ENCODE assay signal across 8 cellular contexts in genomic region chr2:64989126-64989981, GRCh38. TPM values are rescaled to one million over a fixed set of nuclear protein-coding genes. Genes with fewer than 3 reads are reported as not detected.
DNase-seq lines count a peak whose midpoint lies in the region; ATAC-seq and TF ChIP-seq lines count a peak whose summit lies in the region.

SLC1A4 (plus strand) TSS chr2:64989399; CDS start chr2:64989644, 245 bp downstream.

- DNase-seq in AG04449 (ENCODE audit: low read depth, low spot score) (peak; percentile 26), NCI-H2227 treated with DMSO at 0.1 percent for 48 hours (lab: John Stamatoyannopoulos, UW) (peak; percentile 80), kidney epithelial cell (ENCODE audit: low read depth) (peak; percentile 34)
- peak; percentile 58 to 59 for DNase-seq in central memory CD8-positive, alpha-beta T cell (ENCODE audit: low spot score in 2 of 2)
- DNase-seq in stimulated activated CD4-positive, alpha-beta T cell treated with anti-CD3 and anti-CD28 coated beads, Interleukin-15, amount 100 ng/mL, for 48 hours (ENCODE audit: low read depth in 2 of 2): peak; percentile 58 to 85

- TF ChIP-seq CTCF in AG04449 (IDR thresholded peaks at IDR 0.05; ENCODE audit: insufficient read depth, low read length, missing control alignments) (no peak), kidney epithelial cell (IDR thresholded peaks at IDR 0.05; ENCODE audit: insufficient read depth, low read length, poor library complexity, severe bottlenecking) (no peak)

- in situ Hi-C loops in GM18951 (cut with MboI; ENCODE audit: low sequenced_read_pairs, unreplicated experiment): no loop called here

- peaks cover 50% of the 10 kb centered on the region for H3K4me1 Mint-ChIP-seq in central memory CD8-positive, alpha-beta T cell

- CTCF ChIA-PET in AG04449 (lab: Yijun Ruan, JAX): interaction anchor here (0.7 to 1.9 kb wide), 8 partner anchors 10 to 71 kb away, joined by 3 to 6 read pairs (median 3); no protein-coding TSS in a partner anchor

- H3K36me3 ChIP-seq in kidney epithelial cell (ENCODE audit: control insufficient read depth, insufficient read depth, low read length): no peaks in the 10 kb centered on the region

- H3K36me3 Mint-ChIP-seq in central memory CD8-positive, alpha-beta T cell (ENCODE audit: insufficient read depth): peaks cover 7% of the 10 kb centered on the region

- POLR2A ChIA-PET in AG04449 (lab: Yijun Ruan, JAX): interaction anchor here (0.7 to 1.4 kb wide), 5 partner anchors 8 to 403 kb away, joined by 3 to 5 read pairs (median 3); no protein-coding TSS in a partner anchor

- H3K9me3 Mint-ChIP-seq in central memory CD8-positive, alpha-beta T cell: no peaks in the 10 kb centered on the region

- no peaks in the 10 kb centered on the region for H3K27me3 ChIP-seq in kidney epithelial cell (ENCODE audit: control insufficient read depth, insufficient read depth, low read length)

- H3K4me3 Mint-ChIP-seq in central memory CD8-positive, alpha-beta T cell: peak within 1 kb of the TSS; percentile 87

- peak within 1 kb of the TSS; percentile 87 for H3K4me3 ChIP-seq in AG04449 (ENCODE audit: low read depth, low read length)
- H3K4me3 ChIP-seq in kidney epithelial cell (ENCODE audit: low read depth, low read length): peak within 1 kb of the TSS; percentile 83

- H3K27ac Mint-ChIP-seq in central memory CD8-positive, alpha-beta T cell (ENCODE audit: low read depth): peak within 1 kb of the TSS; percentile 75

- no peaks in the 10 kb centered on the region for H3K27me3 Mint-ChIP-seq in central memory CD8-positive, alpha-beta T cell

- ATAC-seq in HG03159 (IDR thresholded peaks at IDR 0.05; ENCODE audit: unreplicated experiment): peak; percentile 55
- peak; percentile 89 to 90 for ATAC-seq in activated CD4-positive, CD25-positive, alpha-beta regulatory T cell treated with anti-CD3 and anti-CD28 coated beads, Interleukin-2, amount 50 U/mL, for 24 hours
- ATAC-seq in central memory CD8-positive, alpha-beta T cell (replicated peaks; ENCODE audit: extremely low read depth, poor library complexity, severe bottlenecking): peak; percentile 75

- TF ChIP-seq POLR2A in GM18951 (IDR thresholded peaks at IDR 0.05; ENCODE audit: extremely low read depth, insufficient read depth, insufficient read length): peak; percentile 70

RNA-seq across cellular contexts. Expression of gene SLC1A4, which starts in this region (rescaled TPM):
- total RNA-seq in kidney epithelial cell: 45.0 and 45.5 TPM in 2 replicates

Comparison
In these comparisons a context has a peak if more than half of its experiments do, and no peak if none do; other contexts are left out.
1. Peak in every context shown above with its lines: DNase-seq, ATAC-seq and H3K4me3 ChIP-seq.
2. DNase-seq: peak in every context shown above with its lines; median percentile 80 in NCI-H2227 treated with DMSO at 0.1 percent for 48 hours; 72 in stimulated activated CD4-positive, alpha-beta T cell treated with anti-CD3 and anti-CD28 coated beads, Interleukin-15, amount 100 ng/mL, for 48 hours; 58 in central memory CD8-positive, alpha-beta T cell; 34 in kidney epithelial cell; 26 in AG04449.